ENCODE assay signal across 14 cellular contexts in genomic region chr14:89252887-89253532, GRCh38.
A peak's percentile ranks its signal among the peaks of the same experiment; 100 is the strongest.
DNase-seq lines count a peak whose midpoint lies in the region; ATAC-seq and TF ChIP-seq lines count a peak whose summit lies in the region.
"Had no signal": no experiment of that assay in that cellular context is flagged by ENCODE, and none has a peak within 500 bp of the region (broad histone marks: within the 10 kb centered on the region; RNA-seq: fewer than 3 reads in every experiment).

No MANE protein-coding gene starts in this region.

- peak overlapping the region in 5 of 6 donors; percentile 24 to 91 (median 38) for H3K27ac Mint-ChIP-seq in naive B cell

- in situ Hi-C loops in G401 (cut with HindIII; ENCODE audit: low sequenced_read_pairs), result no loop called here

- ATAC-seq in naive B cell (ENCODE audit: low read depth in 2 of 2) (no peak), HG02610 (IDR thresholded peaks at IDR 0.05; ENCODE audit: unreplicated experiment) (no peak), HG02571 (IDR thresholded peaks at IDR 0.05; ENCODE audit: unreplicated experiment) (no peak)
- ATAC-seq: T-cell had no signal

- no peaks in the 10 kb centered on the region for H3K27me3 Mint-ChIP-seq in naive B cell
- H3K27me3 Mint-ChIP-seq: T-cell had no signal

- DNase-seq in G401 (ENCODE audit: low spot score) (peak; percentile 70), NCI-H1092 (lab: John Stamatoyannopoulos, UW) (peak; percentile 17), coronary artery (ENCODE audit: low spot score) (peak; percentile 45), naive B cell (no peak), MG63 (no peak)
- DNase-seq in activated naive CD4-positive, alpha-beta T cell treated with anti-CD3 and anti-CD28 coated beads, Interleukin-2, amount 50 U/mL, for 16 hours, result no peak
- DNase-seq: activated CD8-positive, alpha-beta memory T cell treated with anti-CD3 and anti-CD28 coated beads for 24 hours; Calu3; islet precursor cell; NCI-H82; stimulated activated CD4-positive, alpha-beta T cell treated with anti-CD3 and anti-CD28 coated beads, Interleukin-2, amount 100 ng/mL, for 48 hours; T-cell had no signal

- peaks cover 0 to 8% (median 2%) of the 10 kb centered on the region in 7 donors for H3K9me3 Mint-ChIP-seq in naive B cell
- H3K9me3 Mint-ChIP-seq: T-cell had no signal

- no peak overlapping the region for H3K4me3 ChIP-seq in coronary artery
- no peak overlapping the region for H3K4me3 ChIP-seq in MG63

- peak overlapping the region in 1 of 8 donors; percentile 15 for H3K4me3 Mint-ChIP-seq in naive B cell
- H3K4me3 Mint-ChIP-seq: T-cell had no signal

- no peaks in the 10 kb centered on the region for H3K9me3 ChIP-seq in MG63

- peaks cover 8 to 14% of the 10 kb centered on the region in 2 donors for H3K36me3 Mint-ChIP-seq in naive B cell

- H3K36me3 ChIP-seq in MG63, result no peaks in the 10 kb centered on the region

- H3K27ac ChIP-seq in coronary artery, result no peak overlapping the region

- H3K27me3 ChIP-seq in MG63, result no peaks in the 10 kb centered on the region

- TF ChIP-seq CTCF in coronary artery (IDR thresholded peaks at IDR 0.05), result no peak

- H3K4me1 Mint-ChIP-seq in naive B cell, result peaks cover 41 to 59% (median 57%) of the 10 kb centered on the region in 3 donors

Comparison
In these comparisons a context has a peak if more than half of its experiments do, and no peak if none do; other contexts are left out.
1. DNase-seq: peak in G401 (single experiment), NCI-H1092 (single experiment) and coronary artery (single experiment); none in naive B cell (single experiment), MG63 (single experiment) and activated naive CD4-positive, alpha-beta T cell treated with anti-CD3 and anti-CD28 coated beads, Interleukin-2, amount 50 U/mL, for 16 hours (single experiment).